8 cellular contexts compared by ENCODE assay signal in genomic region chr1:156571959-156572662, GRCh38. TPM values are rescaled to one million over a fixed set of nuclear protein-coding genes. Genes with fewer than 3 reads are reported as not detected.
DNase-seq lines count a peak whose midpoint lies in the region; ATAC-seq and TF ChIP-seq lines count a peak whose summit lies in the region.

A gene with protein sequence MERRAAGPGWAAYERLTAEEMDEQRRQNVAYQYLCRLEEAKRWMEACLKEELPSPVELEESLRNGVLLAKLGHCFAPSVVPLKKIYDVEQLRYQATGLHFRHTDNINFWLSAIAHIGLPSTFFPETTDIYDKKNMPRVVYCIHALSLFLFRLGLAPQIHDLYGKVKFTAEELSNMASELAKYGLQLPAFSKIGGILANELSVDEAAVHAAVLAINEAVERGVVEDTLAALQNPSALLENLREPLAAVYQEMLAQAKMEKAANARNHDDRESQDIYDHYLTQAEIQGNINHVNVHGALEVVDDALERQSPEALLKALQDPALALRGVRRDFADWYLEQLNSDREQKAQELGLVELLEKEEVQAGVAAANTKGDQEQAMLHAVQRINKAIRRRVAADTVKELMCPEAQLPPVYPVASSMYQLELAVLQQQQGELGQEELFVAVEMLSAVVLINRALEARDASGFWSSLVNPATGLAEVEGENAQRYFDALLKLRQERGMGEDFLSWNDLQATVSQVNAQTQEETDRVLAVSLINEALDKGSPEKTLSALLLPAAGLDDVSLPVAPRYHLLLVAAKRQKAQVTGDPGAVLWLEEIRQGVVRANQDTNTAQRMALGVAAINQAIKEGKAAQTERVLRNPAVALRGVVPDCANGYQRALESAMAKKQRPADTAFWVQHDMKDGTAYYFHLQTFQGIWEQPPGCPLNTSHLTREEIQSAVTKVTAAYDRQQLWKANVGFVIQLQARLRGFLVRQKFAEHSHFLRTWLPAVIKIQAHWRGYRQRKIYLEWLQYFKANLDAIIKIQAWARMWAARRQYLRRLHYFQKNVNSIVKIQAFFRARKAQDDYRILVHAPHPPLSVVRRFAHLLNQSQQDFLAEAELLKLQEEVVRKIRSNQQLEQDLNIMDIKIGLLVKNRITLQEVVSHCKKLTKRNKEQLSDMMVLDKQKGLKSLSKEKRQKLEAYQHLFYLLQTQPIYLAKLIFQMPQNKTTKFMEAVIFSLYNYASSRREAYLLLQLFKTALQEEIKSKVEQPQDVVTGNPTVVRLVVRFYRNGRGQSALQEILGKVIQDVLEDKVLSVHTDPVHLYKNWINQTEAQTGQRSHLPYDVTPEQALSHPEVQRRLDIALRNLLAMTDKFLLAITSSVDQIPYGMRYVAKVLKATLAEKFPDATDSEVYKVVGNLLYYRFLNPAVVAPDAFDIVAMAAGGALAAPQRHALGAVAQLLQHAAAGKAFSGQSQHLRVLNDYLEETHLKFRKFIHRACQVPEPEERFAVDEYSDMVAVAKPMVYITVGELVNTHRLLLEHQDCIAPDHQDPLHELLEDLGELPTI (N-terminal part only) (minus strand): TSS chr1:156572565. CDS start chr1:156572529, 36 bp downstream.

- ATAC-seq in GM21360 (IDR thresholded peaks at IDR 0.05; ENCODE audit: unreplicated experiment) = peak; percentile 66
- peak; percentile 97 to 99 for ATAC-seq in activated T-cell treated with anti-CD3 and anti-CD28 coated beads, Interleukin-2, amount 50 U/mL, for 4 hours

- WGBS in esophagus squamous epithelium, 2 donors = 2 to 3% methylated on average over 24 to 30 of the region's 38 CpGs

- H3K36me3 ChIP-seq in BE2C = 0 out of 2 replicates have a peak, but pooled peaks cover 3% of the 10 kb centered on the region
- no peaks in the 10 kb centered on the region for H3K36me3 ChIP-seq in Peyer's patch
- H3K36me3 ChIP-seq in esophagus squamous epithelium = no peaks in the 10 kb centered on the region
- H3K36me3 ChIP-seq in muscle layer of duodenum (ENCODE audit: control insufficient read depth in 1 of 2, insufficient read depth in 2 of 2, low read length in 2 of 2) = no peaks in the 10 kb centered on the region

- TF ChIP-seq POLR2A in Peyer's patch (IDR thresholded peaks at IDR 0.05) (no peak), esophagus squamous epithelium (IDR thresholded peaks at IDR 0.05) (peak in 1 of 4 donors; percentile 19)

- peak within 1 kb of the TSS; percentile 79 for H3K4me3 Mint-ChIP-seq in activated T-cell treated with anti-CD3 and anti-CD28 coated beads, Interleukin-2, amount 50 U/mL, for 4 hours

- intact Hi-C loops in esophagus squamous epithelium (cut with DNase I) = no loop called here

- H3K27ac ChIP-seq in Peyer's patch (peak within 1 kb of the TSS in 3 of 4 donors; percentile 51 to 87 (median 83)), esophagus squamous epithelium (peak within 1 kb of the TSS in 3 of 4 donors; percentile 29 to 55 (median 53)), muscle layer of duodenum (ENCODE audit: low read length) (peak within 1 kb of the TSS; percentile 72)

- H3K27me3 ChIP-seq in BE2C (no peaks in the 10 kb centered on the region), Peyer's patch (no peaks in the 10 kb centered on the region), esophagus squamous epithelium (peaks cover 0 to 7% (median 0%) of the 10 kb centered on the region in 4 donors), muscle layer of duodenum (ENCODE audit: low read depth, low read length) (no peaks in the 10 kb centered on the region)

- peaks cover 36% of the 10 kb centered on the region for H3K27me3 Mint-ChIP-seq in activated T-cell treated with anti-CD3 and anti-CD28 coated beads, Interleukin-2, amount 50 U/mL, for 4 hours (ENCODE audit: low read depth)

- in situ Hi-C loops in KBM-7 (cut with MboI; ENCODE audit: low pct_unique_long_range_greater_than_20kb, low sequenced_read_pairs) = no loop called here

- no peaks in the 10 kb centered on the region for H3K36me3 Mint-ChIP-seq in activated T-cell treated with anti-CD3 and anti-CD28 coated beads, Interleukin-2, amount 50 U/mL, for 4 hours (ENCODE audit: insufficient read depth)

- H3K4me1 Mint-ChIP-seq in activated T-cell treated with anti-CD3 and anti-CD28 coated beads, Interleukin-2, amount 50 U/mL, for 4 hours (ENCODE audit: low read depth) = peaks cover 16% of the 10 kb centered on the region

- no peak for TF ChIP-seq CTCF in BE2C (IDR thresholded peaks at IDR 0.05; ENCODE audit: low read depth, low read length)
- TF ChIP-seq CTCF in Peyer's patch (IDR thresholded peaks at IDR 0.05) = no peak
- TF ChIP-seq CTCF in esophagus squamous epithelium (IDR thresholded peaks at IDR 0.05) = peak in 1 of 6 experiments; percentile 5

- DNase-seq in BE2C (peak; percentile 88), KBM-7 (peak; percentile 80), Peyer's patch (peak; percentile 71 to 93 (median 89)), esophagus squamous epithelium (lab: John Stamatoyannopoulos, UW) (no peak)
- peak; percentile 51 for DNase-seq in activated T-cell treated with anti-CD3 and anti-CD28 coated beads, Interleukin-2, amount 50 U/mL, for 4 hours
- DNase-seq in stimulated activated CD8-positive, alpha-beta memory T cell treated with anti-CD3 and anti-CD28 coated beads, Interleukin-7, amount 100 ng/mL, for 1 hour (ENCODE audit: low read depth in 2 of 2) = peak; percentile 30 to 38

- H3K9me3 ChIP-seq in BE2C (no peaks in the 10 kb centered on the region), Peyer's patch (no peaks in the 10 kb centered on the region), esophagus squamous epithelium (no peaks in the 10 kb centered on the region), muscle layer of duodenum (ENCODE audit: control insufficient read depth in 1 of 2, low read length in 2 of 2) (no peaks in the 10 kb centered on the region)

- H3K4me1 ChIP-seq in BE2C (no peaks in the 10 kb centered on the region; the same call in none of the 2 replicates), Peyer's patch (peaks cover 0 to 21% (median 7%) of the 10 kb centered on the region in 4 donors), esophagus squamous epithelium (peaks cover 7 to 19% (median 15%) of the 10 kb centered on the region in 3 donors), muscle layer of duodenum (ENCODE audit: control insufficient read depth in 1 of 2, insufficient read depth in 2 of 2, low read length in 2 of 2) (peaks cover 11 to 12% of the 10 kb centered on the region in 2 donors)

- peak within 1 kb of the TSS; percentile 84 for H3K4me3 ChIP-seq in BE2C (ENCODE audit: low read depth, low read length)
- H3K4me3 ChIP-seq in Peyer's patch = peak within 1 kb of the TSS; percentile 24 to 54 (median 45)
- peak within 1 kb of the TSS; percentile 31 to 62 (median 48) for H3K4me3 ChIP-seq in esophagus squamous epithelium
- H3K4me3 ChIP-seq in muscle layer of duodenum (ENCODE audit: low read depth in 1 of 2, low read length in 2 of 2) = peak within 1 kb of the TSS; percentile 50 to 67

- H3K9me3 Mint-ChIP-seq in activated T-cell treated with anti-CD3 and anti-CD28 coated beads, Interleukin-2, amount 50 U/mL, for 4 hours = no peaks in the 10 kb centered on the region

RNA-seq across cellular contexts. Expression of the gene that starts here (rescaled TPM):
- polyA plus RNA-seq in BE2C (2012; ENCODE audit: insufficient read depth, insufficient read length, low read depth) = 2.5 TPM
- 10 to 100 TPM in 1 of 4 donors, 1 to 10 TPM in 3; 5.4 to 45.4 (median 8.2) TPM for total RNA-seq in Peyer's patch
- total RNA-seq in activated T-cell treated with anti-CD3 and anti-CD28 coated beads, Interleukin-2, amount 50 U/mL, for 4 hours = under 1 TPM; 0.18 to 0.38 (median 0.37) TPM
- total RNA-seq in esophagus squamous epithelium = 10 to 100 TPM in 1 of 4 donors, 1 to 10 TPM in 3; 7.1 to 12.8 (median 8.6) TPM

Comparison
In these comparisons a context has a peak if more than half of its experiments do, and no peak if none do; other contexts are left out.
1. RNA of the gene that starts here (total RNA-seq): 7.1 to 12.8 TPM in esophagus squamous epithelium and 5.4 to 45.4 TPM in Peyer's patch; 0.18 to 0.38 TPM in activated T-cell treated with anti-CD3 and anti-CD28 coated beads, Interleukin-2, amount 50 U/mL, for 4 hours; every median in the first group is over 4 times any median in the second.
2. Peak in DNase-seq and ATAC-seq in activated T-cell treated with anti-CD3 and anti-CD28 coated beads, Interleukin-2, amount 50 U/mL, for 4 hours; RNA of the gene not detected or under 1 TPM.
3. Peak in every context shown above with its lines, with median percentiles within 50 percentile points of each other: H3K4me3 ChIP-seq and H3K27ac ChIP-seq.